ENCODE assay signal across 20 cellular contexts in the genomic region with DNA sequence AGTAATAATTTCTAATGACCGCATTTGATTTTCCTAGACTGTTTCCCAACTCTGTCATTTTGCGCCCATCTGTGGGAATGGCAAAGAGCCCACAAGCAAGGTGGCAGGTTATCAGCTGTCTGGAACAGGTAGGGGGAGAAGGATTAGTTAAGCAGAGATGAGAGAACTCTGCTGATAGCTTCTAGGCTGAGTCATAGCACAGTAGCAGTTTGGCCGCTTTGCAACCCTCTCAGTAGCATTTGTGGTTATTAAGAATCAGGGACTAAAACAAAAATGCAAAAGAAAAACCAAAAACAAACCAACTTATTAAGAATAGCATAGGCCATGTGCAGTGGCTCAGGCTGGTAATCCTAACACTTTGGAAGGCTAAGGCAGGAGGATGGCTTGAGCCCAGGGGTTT.
"Had no signal": no experiment of that assay in that cellular context is flagged by ENCODE, and none has a peak within 500 bp of the region (broad histone marks: within the 10 kb centered on the region; RNA-seq: fewer than 3 reads in every experiment).

No MANE protein-coding gene starts in this region.

- ATAC-seq: activated CD4-positive, alpha-beta T cell treated with anti-CD3 and anti-CD28 coated beads for 36 hours; activated CD8-positive, alpha-beta memory T cell treated with anti-CD3 and anti-CD28 coated beads, Interleukin-2, amount 10 ng/mL, durations not matched to agents 7 days and 5 days; body of pancreas; esophagus mucosa; stimulated activated naive CD8-positive, alpha-beta T cell treated with anti-CD3 and anti-CD28 coated beads, Interleukin-15, Interleukin-2, amounts not matched to agents 100 U/mL and 50 U/mL, for 24 hours; T-helper 17 cell had no signal

- H3K27ac ChIP-seq: adrenal gland, body of pancreas, colonic mucosa, left ventricle myocardium inferior, right atrium auricular region, suprapubic skin had no signal

- H3K4me1 ChIP-seq: adrenal gland, body of pancreas, colonic mucosa, left ventricle myocardium inferior, right atrium auricular region, suprapubic skin had no signal

- H3K4me3 ChIP-seq: adrenal gland, body of pancreas, colonic mucosa, left ventricle myocardium inferior, right atrium auricular region, smooth muscle cell, suprapubic skin had no signal

- H3K4me2 ChIP-seq: smooth muscle cell had no signal

- H3K9me3 ChIP-seq: adrenal gland, body of pancreas, colonic mucosa, right atrium auricular region, suprapubic skin had no signal

- H3K36me3 ChIP-seq: adrenal gland, colonic mucosa, left ventricle myocardium inferior, right atrium auricular region, suprapubic skin had no signal

- H3K27me3 ChIP-seq: adrenal gland, body of pancreas, colonic mucosa, right atrium auricular region, suprapubic skin had no signal

- DNase-seq: activated CD4-positive, alpha-beta memory T cell treated with anti-CD3 and anti-CD28 coated beads for 36 hours; activated CD4-positive, alpha-beta T cell treated with anti-CD3 and anti-CD28 coated beads for 36 hours; activated CD8-positive, alpha-beta memory T cell treated with anti-CD3 and anti-CD28 coated beads, Interleukin-2, amount 10 ng/mL, durations not matched to agents 7 days and 5 days; activated effector memory CD4-positive, alpha-beta T cell treated with Interleukin-2 at 50 U/mL for 16 hours; activated T-cell treated with anti-CD3 and anti-CD28 coated beads, Interleukin-2, amount 50 U/mL, for 24 hours; adrenal gland; body of pancreas; central memory CD4-positive, alpha-beta T cell; colonic mucosa; hippocampal formation; kidney; left ventricle myocardium inferior; mesendoderm; occipital lobe; stimulated activated naive CD8-positive, alpha-beta T cell treated with anti-CD3 and anti-CD28 coated beads, Interleukin-15, Interleukin-2, amounts not matched to agents 100 U/mL and 50 U/mL, for 24 hours; T-helper 17 cell had no signal
